1 cellular context compared by ENCODE assay signal in genomic region chr2:207412787-207413310, GRCh38.
TF ChIP-seq lines count a peak whose summit lies in the region.

No MANE protein-coding gene starts in this region.

TF ChIP-seq in K562, 482 proteins besides CTCF, POLR2A, EP300 and RAD21 (continued from another document):
- no peak for TF ChIP-seq ZBTB5 (IDR thresholded peaks at IDR 0.05)
- TF ChIP-seq ZNF324 (CRISPR knock-in tag; IDR thresholded peaks at IDR 0.05), result no peak
- no peak for TF ChIP-seq ZNF696 (CRISPR knock-in tag; conservative IDR thresholded peaks at IDR 0.05)
- no peak for TF ChIP-seq ZNF354B (CRISPR knock-in tag; IDR thresholded peaks at IDR 0.05)
- no peak for TF ChIP-seq ZNF398 (CRISPR knock-in tag; IDR thresholded peaks at IDR 0.05)
- TF ChIP-seq CEBPG (CRISPR knock-in tag; IDR thresholded peaks at IDR 0.05), result no peak
- no peak for TF ChIP-seq CEBPG (tag; conservative IDR thresholded peaks at IDR 0.05 in 1 of 2, IDR thresholded peaks at IDR 0.05 in 1 of 2)
- no peak for TF ChIP-seq KLF1 (tag; IDR thresholded peaks at IDR 0.05)
- TF ChIP-seq CBX2 (IDR thresholded peaks at IDR 0.05; ENCODE audit: insufficient read depth, low read length, poor library complexity, severe bottlenecking), result no peak
- no peak for TF ChIP-seq YBX1 (IDR thresholded peaks at IDR 0.05)
- no peak for TF ChIP-seq ETV5 (CRISPR knock-in tag; IDR thresholded peaks at IDR 0.05; ENCODE audit: low read depth)
- TF ChIP-seq KLF13 (tag; IDR thresholded peaks at IDR 0.05; ENCODE audit: borderline replicate concordance, low read depth), result no peak
- TF ChIP-seq PBX2 (CRISPR knock-in tag; IDR thresholded peaks at IDR 0.05; ENCODE audit: low read depth), result no peak
- TF ChIP-seq PBX2 (tag; conservative IDR thresholded peaks at IDR 0.05; ENCODE audit: low read depth), result peak; percentile 42; the same call in 1 of the 2 replicates
